Comparison of ENCODE assay signal across 8 cellular contexts in genomic region chr4:182478475-182478874, GRCh38.
DNase-seq lines count a peak whose midpoint lies in the region; ATAC-seq, FAIRE-seq and TF ChIP-seq lines count a peak whose summit lies in the region.

No MANE protein-coding gene starts in this region.

- TF ChIP-seq CTCF in AG10803 (conservative IDR thresholded peaks at IDR 0.05; ENCODE audit: low read length): peak; percentile 75

- H3K4me1 Mint-ChIP-seq in naive thymus-derived CD4-positive, alpha-beta T cell: no peaks in the 10 kb centered on the region

- no peaks in the 10 kb centered on the region for H3K9me3 Mint-ChIP-seq in naive thymus-derived CD4-positive, alpha-beta T cell

- H3K4me3 Mint-ChIP-seq in naive thymus-derived CD4-positive, alpha-beta T cell: no peak overlapping the region

- ATAC-seq in GM18870 (IDR thresholded peaks at IDR 0.05; ENCODE audit: unreplicated experiment): peak; percentile 78
- peak; percentile 64 for ATAC-seq in HG03520 (IDR thresholded peaks at IDR 0.05; ENCODE audit: unreplicated experiment)
- ATAC-seq in naive thymus-derived CD4-positive, alpha-beta T cell: peak; percentile 61
- ATAC-seq in GM19397 (IDR thresholded peaks at IDR 0.05; ENCODE audit: unreplicated experiment): no peak

- H3K36me3 ChIP-seq in naive thymus-derived CD4-positive, alpha-beta T cell (ENCODE audit: control insufficient read depth in 2 of 3, insufficient read depth in 3 of 3, low read length in 3 of 3): no peaks in the 10 kb centered on the region

- H3K4me3 ChIP-seq in AG10803 (ENCODE audit: low read length): no peak overlapping the region
- H3K4me3 ChIP-seq in naive thymus-derived CD4-positive, alpha-beta T cell (ENCODE audit: low read length): no peak overlapping the region

- peak; percentile 86 for FAIRE-seq in colon (lab: Jason Lieb, UNC)

- no peaks in the 10 kb centered on the region for H3K27me3 ChIP-seq in naive thymus-derived CD4-positive, alpha-beta T cell (ENCODE audit: control insufficient read depth in 2 of 2, insufficient read depth in 2 of 2, low read length in 2 of 2)

- intact Hi-C loops in naive thymus-derived CD4-positive, alpha-beta T cell (cut with micrococcal nuclease): loop anchor here (1.0 kb wide), 3 partner anchors 328 to 784 kb away; no protein-coding TSS in a partner anchor

- no peak overlapping the region for H3K27ac ChIP-seq in naive thymus-derived CD4-positive, alpha-beta T cell (ENCODE audit: low read depth, low read length)

- CTCF ChIA-PET in naive thymus-derived CD4-positive, alpha-beta T cell (lab: Charles Lee): interaction anchor here (1.4 to 1.7 kb wide), 2 partner anchors 447 kb away, joined by 5 to 6 read pairs; no protein-coding TSS in a partner anchor

- no peaks in the 10 kb centered on the region for H3K9me3 ChIP-seq in naive thymus-derived CD4-positive, alpha-beta T cell (ENCODE audit: control insufficient read depth in 2 of 3, low read length in 3 of 3)

- no peak overlapping the region for H3K27ac Mint-ChIP-seq in naive thymus-derived CD4-positive, alpha-beta T cell

- peaks cover 0 to 16% (median 8%) of the 10 kb centered on the region in 5 donors for H3K27me3 Mint-ChIP-seq in naive thymus-derived CD4-positive, alpha-beta T cell

- POLR2A ChIA-PET in naive thymus-derived CD4-positive, alpha-beta T cell (lab: Charles Lee): no interaction called here

- DNase-seq in AG10803 (ENCODE audit: low read depth) (peak; percentile 50), NCI-H774 (lab: John Stamatoyannopoulos, UW) (peak; percentile 9)
- peak in 6 of 9 donors; percentile 1 to 36 (median 22) for DNase-seq in naive thymus-derived CD4-positive, alpha-beta T cell
- no peak for DNase-seq in activated T-cell treated with anti-CD3 and anti-CD28 coated beads, Interleukin-2, amount 50 U/mL, for 1 hour

- H3K36me3 Mint-ChIP-seq in naive thymus-derived CD4-positive, alpha-beta T cell: no peaks in the 10 kb centered on the region

- H3K4me1 ChIP-seq in naive thymus-derived CD4-positive, alpha-beta T cell (ENCODE audit: control insufficient read depth in 2 of 2, insufficient read depth in 2 of 2, low read length in 2 of 2): no peaks in the 10 kb centered on the region
